ENCODE assay signal across 12 cellular contexts in the genomic region with DNA sequence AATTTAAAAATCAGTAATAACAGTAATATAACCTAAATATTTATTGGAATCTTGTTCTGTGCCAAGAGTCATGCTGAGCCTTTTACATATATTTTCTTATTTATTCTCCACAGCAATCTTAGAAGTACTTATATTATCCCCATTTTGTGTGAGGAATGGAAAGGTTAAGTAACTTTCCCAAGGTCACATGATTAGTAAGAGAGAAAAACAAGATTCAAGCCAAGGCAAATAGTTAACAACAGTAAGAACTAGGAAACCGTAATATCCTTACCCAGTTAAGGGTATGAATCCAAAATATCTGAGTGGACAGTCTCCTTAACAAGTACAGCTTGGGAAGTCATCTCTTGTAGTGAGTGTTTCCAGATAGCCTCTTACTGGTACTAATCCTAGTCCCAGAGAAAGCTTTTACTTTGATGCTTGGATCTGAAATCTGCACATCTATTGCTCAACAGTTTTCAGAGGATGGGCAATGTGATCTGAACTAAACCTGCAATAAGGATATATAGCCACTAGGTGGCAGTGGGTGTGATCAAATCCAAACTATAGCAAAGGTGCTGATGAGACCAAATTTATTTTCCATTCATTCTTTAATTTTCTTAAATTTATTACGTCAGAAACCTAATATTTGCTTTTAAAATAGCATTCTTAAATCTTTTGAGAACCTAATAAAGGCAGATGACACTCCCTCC. TPM values are rescaled to one million over a fixed set of nuclear protein-coding genes. Genes with fewer than 3 reads are reported as not detected.
DNase-seq lines count a peak whose midpoint lies in the region; FAIRE-seq and TF ChIP-seq lines count a peak whose summit lies in the region.
"Had no signal": no experiment of that assay in that cellular context is flagged by ENCODE, and none has a peak within 500 bp of the region (broad histone marks: within the 10 kb centered on the region; RNA-seq: fewer than 3 reads in every experiment).

No MANE protein-coding gene starts in this region.

- H3K36me3 Mint-ChIP-seq in nephron progenitor cell (ENCODE audit: low read depth): peaks cover 64% of the 10 kb centered on the region
- H3K36me3 Mint-ChIP-seq: activated CD4-positive, alpha-beta memory T cell treated with anti-CD3 and anti-CD28 coated beads for 36 hours; activated naive CD8-positive, alpha-beta T cell treated with anti-CD3 and anti-CD28 coated beads, Interleukin-2, amount 10 ng/mL, durations not matched to agents 7 days and 5 days had no signal

- H3K27me3 ChIP-seq in bronchial epithelial cell (ENCODE audit: control insufficient read depth, insufficient read depth, low read length): no peaks in the 10 kb centered on the region

- peaks cover 33% of the 10 kb centered on the region for H3K9me3 Mint-ChIP-seq in nephron progenitor cell

- no peak overlapping the region for H3K4me3 Mint-ChIP-seq in nephron progenitor cell
- H3K4me3 Mint-ChIP-seq: activated CD4-positive, alpha-beta memory T cell treated with anti-CD3 and anti-CD28 coated beads for 36 hours; activated naive CD8-positive, alpha-beta T cell treated with anti-CD3 and anti-CD28 coated beads, Interleukin-2, amount 10 ng/mL, durations not matched to agents 7 days and 5 days had no signal

- no peak for DNase-seq in GM10266 (ENCODE audit: extremely low spot score)
- DNase-seq in bronchial epithelial cell (ENCODE audit: low read depth): peak; percentile 5
- DNase-seq in nephron progenitor cell: no peak
- no peak for DNase-seq in A172 (ENCODE audit: low spot score)
- no peak for DNase-seq in NCI-H446 (lab: John Stamatoyannopoulos, UW)
- no peak for DNase-seq in Ammon's horn (ENCODE audit: low spot score)
- DNase-seq: activated CD4-positive, alpha-beta memory T cell treated with anti-CD3 and anti-CD28 coated beads for 36 hours; activated naive CD8-positive, alpha-beta T cell treated with anti-CD3 and anti-CD28 coated beads, Interleukin-2, amount 10 ng/mL, durations not matched to agents 7 days and 5 days; hypothalamus; NCI-H2227 treated with DMSO at 0.1 percent for 48 hours had no signal

- H3K36me3 ChIP-seq in bronchial epithelial cell (ENCODE audit: control insufficient read depth, insufficient read depth, low read length): no peaks in the 10 kb centered on the region

- H3K4me1 Mint-ChIP-seq in nephron progenitor cell: peaks cover 17% of the 10 kb centered on the region
- H3K4me1 Mint-ChIP-seq: activated naive CD8-positive, alpha-beta T cell treated with anti-CD3 and anti-CD28 coated beads, Interleukin-2, amount 10 ng/mL, durations not matched to agents 7 days and 5 days had no signal

- TF ChIP-seq CTCF in GM10266 (IDR thresholded peaks at IDR 0.05; ENCODE audit: control insufficient read depth, insufficient read depth, low read depth, missing control alignments) (peak; percentile 4), LNCAP (IDR thresholded peaks at IDR 0.05) (peak; percentile 59), bronchial epithelial cell (IDR thresholded peaks at IDR 0.05; ENCODE audit: insufficient read depth, low read length, severe bottlenecking) (no peak), nephron progenitor cell (IDR thresholded peaks at IDR 0.05) (peak; percentile 16)

- H3K4me3 ChIP-seq in bronchial epithelial cell (ENCODE audit: low read depth, low read length): no peak overlapping the region

- no peak overlapping the region for H3K27ac Mint-ChIP-seq in nephron progenitor cell
- H3K27ac Mint-ChIP-seq: activated CD4-positive, alpha-beta memory T cell treated with anti-CD3 and anti-CD28 coated beads for 36 hours; activated naive CD8-positive, alpha-beta T cell treated with anti-CD3 and anti-CD28 coated beads, Interleukin-2, amount 10 ng/mL, durations not matched to agents 7 days and 5 days had no signal

- H3K27me3 Mint-ChIP-seq in nephron progenitor cell (ENCODE audit: low read depth, poor library complexity): no peaks in the 10 kb centered on the region
- H3K27me3 Mint-ChIP-seq: activated CD4-positive, alpha-beta memory T cell treated with anti-CD3 and anti-CD28 coated beads for 36 hours; activated naive CD8-positive, alpha-beta T cell treated with anti-CD3 and anti-CD28 coated beads, Interleukin-2, amount 10 ng/mL, durations not matched to agents 7 days and 5 days had no signal

- no peak for FAIRE-seq in bronchial epithelial cell (lab: Jason Lieb, UNC)
- FAIRE-seq: urothelium cell line had no signal

RNA-seq across cellular contexts. Expression of gene SHISA6, which starts 23.3 kb away (rescaled TPM):
- total RNA-seq in bronchial epithelial cell: not detected in 2 replicates
- not detected in 2 replicates for total RNA-seq in A172 (2014; rRNA removed; shearing (Covaris generic))
- total RNA-seq: activated CD4-positive, alpha-beta memory T cell treated with anti-CD3 and anti-CD28 coated beads for 36 hours; activated naive CD8-positive, alpha-beta T cell treated with anti-CD3 and anti-CD28 coated beads, Interleukin-2, amount 10 ng/mL, durations not matched to agents 7 days and 5 days had no signal
